Comparison of ENCODE assay signal across 6 cellular contexts in genomic region chr15:41843571-41843970, GRCh38. TPM values are rescaled to one million over a fixed set of nuclear protein-coding genes. Genes with fewer than 3 reads are reported as not detected.
"Had no signal": no experiment of that assay in that cellular context is flagged by ENCODE, and none has a peak within 500 bp of the region (broad histone marks: within the 10 kb centered on the region; RNA-seq: fewer than 3 reads in every experiment).

No MANE protein-coding gene starts in this region.

- H2AFZ ChIP-seq: GM23338 had no signal

- DNase-seq: H9, HCEC 1CT had no signal

- H3K4me1 Mint-ChIP-seq: GM23338, H9 had no signal

- H3K4me3 Mint-ChIP-seq: GM23338, H9 had no signal

- ATAC-seq: GM23338, HepG2, K562 had no signal

- H3K27ac Mint-ChIP-seq: GM23338, H9 had no signal

- H3K4me2 ChIP-seq: GM23338 had no signal

- H3K27ac ChIP-seq: HL-60 had no signal

- H3K9me3 Mint-ChIP-seq: GM23338, H9 had no signal

- H3K4me3 ChIP-seq: GM23338, K562 had no signal

RNA-seq across cellular contexts. Expression of gene SPTBN5, which starts 50.3 kb away (rescaled TPM):
- polyA plus RNA-seq: K562 had no signal
